In the genomic region with DNA sequence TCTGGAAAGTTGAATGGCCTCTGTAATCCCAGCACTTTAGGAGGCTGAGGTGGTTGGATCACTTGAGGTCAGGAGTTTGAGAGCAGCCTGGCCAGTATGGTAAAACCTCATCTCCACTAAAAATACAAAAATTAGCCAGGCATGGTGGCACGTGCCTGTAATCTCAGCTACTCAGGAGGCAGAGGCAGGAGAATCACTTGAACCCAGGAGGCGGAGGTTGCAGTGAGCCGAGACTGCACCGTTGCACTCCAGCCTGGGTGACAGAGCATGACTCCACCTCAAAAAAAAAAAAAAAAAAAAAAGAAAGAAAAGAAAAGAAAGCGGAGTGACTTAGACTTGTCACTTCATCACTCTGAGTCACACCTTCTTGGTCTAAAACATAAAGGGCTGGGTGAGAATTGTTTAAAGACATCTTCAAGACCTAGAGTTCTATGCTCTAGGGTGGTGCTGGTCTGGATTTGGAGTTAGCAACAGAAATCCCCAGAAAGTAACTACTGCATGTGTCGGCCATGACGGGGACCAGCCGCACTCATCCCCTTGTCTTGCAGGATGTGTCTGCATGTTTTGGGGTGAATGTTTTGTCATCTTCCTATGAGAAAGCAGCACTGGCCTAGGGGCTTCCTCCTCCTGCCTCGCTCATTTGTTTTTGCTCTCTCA, we compare ENCODE assay signal across 7 cellular contexts.
DNase-seq lines count a peak whose midpoint lies in the region; ATAC-seq and TF ChIP-seq lines count a peak whose summit lies in the region.
"Not testable (repeated sequence)": the region's sequence is repeated elsewhere in the genome, so short reads cannot be mapped to it uniquely, and the experiment has no call there.

No MANE protein-coding gene starts in this region.

- not testable (repeated sequence) for H3K27me3 Mint-ChIP-seq in activated naive CD8-positive, alpha-beta T cell treated with anti-CD3 and anti-CD28 coated beads, Interleukin-2, amount 50 U/mL, for 24 hours

- H3K14ac ChIP-seq in mesenchymal stem cell (ENCODE audit: low read length in 2 of 2) = not testable (repeated sequence)

- H3K18ac ChIP-seq in mesenchymal stem cell (ENCODE audit: low read depth in 1 of 2, low read length in 2 of 2) = peak overlapping the region in 1 of 2 experiments; percentile 44

- H3K27ac ChIP-seq in SJSA1 = peak overlapping the region; percentile 72
- peak overlapping the region; percentile 26 to 65 (median 49) for H3K27ac ChIP-seq in esophagus muscularis mucosa (replicated peaks in 1 of 4)
- H3K27ac ChIP-seq in mesenchymal stem cell (ENCODE audit: low read length, poor library complexity, severe bottlenecking) = peak overlapping the region; percentile 99

- DNase-seq in Daoy (ENCODE audit: low read depth) (peak; percentile 41), SJSA1 (ENCODE audit: low read depth in 1 of 2, low spot score in 2 of 2) (peak in 1 of 2 experiments; percentile 51), mesenchymal stem cell (peak; percentile 64)
- peak; percentile 78 for DNase-seq in activated CD8-positive, alpha-beta memory T cell treated with anti-CD3 and anti-CD28 coated beads for 24 hours
- peak; percentile 34 for DNase-seq in activated naive CD8-positive, alpha-beta T cell treated with anti-CD3 and anti-CD28 coated beads, Interleukin-2, amount 50 U/mL, for 24 hours
- not testable (repeated sequence) for DNase-seq in esophagus muscularis mucosa (ENCODE audit: extremely low spot score)
- DNase-seq in stimulated activated CD4-positive, alpha-beta T cell treated with anti-CD3 and anti-CD28 coated beads, Interleukin-15, amount 100 ng/mL, for 24 hours = peak; percentile 43

- H3K9me3 ChIP-seq in SJSA1 (replicated peaks); esophagus muscularis mucosa; mesenchymal stem cell (ENCODE audit: control insufficient read depth, low read length): not testable (repeated sequence)

- not testable (repeated sequence) for H4K91ac ChIP-seq in mesenchymal stem cell (ENCODE audit: low read length)

- not testable (repeated sequence) for TF ChIP-seq EP300 in esophagus muscularis mucosa (IDR thresholded peaks at IDR 0.05)

- 78% methylated on average over 9 of the region's 9 CpGs for WGBS in esophagus muscularis mucosa
- 74% methylated on average over 7 of the region's 9 CpGs for WGBS in mesenchymal stem cell

- H3K4me1 Mint-ChIP-seq in activated naive CD8-positive, alpha-beta T cell treated with anti-CD3 and anti-CD28 coated beads, Interleukin-2, amount 50 U/mL, for 24 hours = peaks cover 58% of the 10 kb centered on the region

- H2BK120ac ChIP-seq in mesenchymal stem cell (ENCODE audit: low read depth, low read length) = not testable (repeated sequence)

- not testable (repeated sequence) for H3K23ac ChIP-seq in mesenchymal stem cell (ENCODE audit: low read length in 2 of 2)

- ATAC-seq in activated naive CD8-positive, alpha-beta T cell treated with anti-CD3 and anti-CD28 coated beads, Interleukin-2, amount 50 U/mL, for 24 hours = peak; percentile 79

- H3K4me2 ChIP-seq in mesenchymal stem cell (ENCODE audit: low read length, poor library complexity, severe bottlenecking) = not testable (repeated sequence)

- not testable (repeated sequence) for H3K36me3 Mint-ChIP-seq in activated naive CD8-positive, alpha-beta T cell treated with anti-CD3 and anti-CD28 coated beads, Interleukin-2, amount 50 U/mL, for 24 hours (ENCODE audit: low read depth)

- H3K4me3 ChIP-seq in SJSA1, esophagus muscularis mucosa: not testable (repeated sequence)
- peak overlapping the region in 1 of 2 experiments; percentile 26 for H3K4me3 ChIP-seq in mesenchymal stem cell (ENCODE audit: insufficient read depth in 1 of 2, low read depth in 1 of 2, low read length in 2 of 2)

- H3K27me3 ChIP-seq in SJSA1 (replicated peaks); mesenchymal stem cell (ENCODE audit: control insufficient read depth in 1 of 2, insufficient read depth in 1 of 2, low read length in 2 of 2): not testable (repeated sequence)
- peaks cover 0 to 13% (median 0%) of the 10 kb centered on the region in 4 donors for H3K27me3 ChIP-seq in esophagus muscularis mucosa

- TF ChIP-seq CTCF in esophagus muscularis mucosa (IDR thresholded peaks at IDR 0.05) = not testable (repeated sequence)

- not testable (repeated sequence) for H3K36me3 ChIP-seq in SJSA1; esophagus muscularis mucosa; mesenchymal stem cell (ENCODE audit: control insufficient read depth in 1 of 2, insufficient read depth in 2 of 2, low read depth in 1 of 2, low read length in 2 of 2)

- not testable (repeated sequence) for H2AFZ ChIP-seq in mesenchymal stem cell (ENCODE audit: low read depth, low read length)

- peak overlapping the region; percentile 74 for H3K9ac ChIP-seq in mesenchymal stem cell (ENCODE audit: low read length)

- peak overlapping the region; percentile 0 for H4K8ac ChIP-seq in mesenchymal stem cell (ENCODE audit: low read length)

- not testable (repeated sequence) for H3K79me1 ChIP-seq in mesenchymal stem cell (replicated peaks; ENCODE audit: low read length, poor library complexity, severe bottlenecking)

- H3K9me3 Mint-ChIP-seq in activated naive CD8-positive, alpha-beta T cell treated with anti-CD3 and anti-CD28 coated beads, Interleukin-2, amount 50 U/mL, for 24 hours = not testable (repeated sequence)

- peaks cover 24% of the 10 kb centered on the region for H3K4me1 ChIP-seq in SJSA1 (replicated peaks)
- peaks cover 15 to 52% (median 39%) of the 10 kb centered on the region in 4 donors for H3K4me1 ChIP-seq in esophagus muscularis mucosa
- peaks cover 17% of the 10 kb centered on the region for H3K4me1 ChIP-seq in mesenchymal stem cell (ENCODE audit: control insufficient read depth, insufficient read depth, low read depth, low read length)

- peak overlapping the region; percentile 94 for H2AK5ac ChIP-seq in mesenchymal stem cell (ENCODE audit: low read length, severe bottlenecking)

- H3K4ac ChIP-seq in mesenchymal stem cell (ENCODE audit: low read depth in 1 of 2, low read length in 2 of 2) = peak overlapping the region in 1 of 2 experiments; percentile 95

- H2BK12ac ChIP-seq in mesenchymal stem cell (ENCODE audit: low read length in 2 of 2) = peak overlapping the region in 1 of 2 experiments; percentile 96

- H3K27ac Mint-ChIP-seq in activated naive CD8-positive, alpha-beta T cell treated with anti-CD3 and anti-CD28 coated beads, Interleukin-2, amount 50 U/mL, for 24 hours = peak overlapping the region; percentile 94

- intact Hi-C loops in esophagus muscularis mucosa (cut with DNase I) = not testable (repeated sequence)

- TF ChIP-seq POLR2A in esophagus muscularis mucosa (IDR thresholded peaks at IDR 0.05; ENCODE audit: low read depth) = not testable (repeated sequence)

- H2BK5ac ChIP-seq in mesenchymal stem cell (ENCODE audit: low read depth, low read length, poor library complexity, severe bottlenecking) = peak overlapping the region; percentile 21

- H2BK15ac ChIP-seq in mesenchymal stem cell (ENCODE audit: low read depth, poor library complexity, severe bottlenecking) = not testable (repeated sequence)

- H3K4me3 Mint-ChIP-seq in activated naive CD8-positive, alpha-beta T cell treated with anti-CD3 and anti-CD28 coated beads, Interleukin-2, amount 50 U/mL, for 24 hours = peak overlapping the region; percentile 43

Comparison
In these comparisons a context has a peak if more than half of its experiments do, and no peak if none do; other contexts are left out.
1. H3K27ac ChIP-seq: peak in every context shown above with its lines; median percentile 99 in mesenchymal stem cell; 72 in SJSA1; 49 in esophagus muscularis mucosa.